ENCODE assay signal across 10 cellular contexts in the genomic region with DNA sequence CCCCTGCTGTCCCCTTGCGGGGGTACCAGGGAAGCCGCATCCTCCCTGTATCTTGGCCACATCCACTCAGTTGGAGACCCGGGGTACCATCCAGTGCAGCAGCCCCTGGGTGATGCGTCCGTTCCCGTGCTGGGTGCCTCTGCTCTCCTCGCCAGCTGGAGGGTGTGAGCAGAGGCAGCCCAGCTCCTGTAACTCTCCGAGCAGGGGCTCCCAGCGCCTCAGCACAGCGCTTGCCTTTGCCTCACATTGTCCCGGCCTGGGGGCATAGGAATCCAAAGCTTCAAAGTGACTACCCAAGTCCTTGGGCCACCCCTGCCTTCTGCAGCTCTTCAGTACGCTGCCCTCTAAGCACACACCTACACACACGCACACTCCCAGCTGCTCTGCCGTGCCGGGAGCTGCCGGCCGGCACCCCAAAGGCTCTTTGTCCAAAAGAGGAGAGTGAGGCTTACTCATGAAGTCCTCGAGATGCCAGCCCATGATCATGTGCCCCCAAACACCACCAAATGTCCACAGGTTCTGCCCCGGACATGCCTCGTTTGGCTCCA. TPM values are rescaled to one million over a fixed set of nuclear protein-coding genes. Genes with fewer than 3 reads are reported as not detected.
DNase-seq lines count a peak whose midpoint lies in the region; ATAC-seq, FAIRE-seq and TF ChIP-seq lines count a peak whose summit lies in the region.
"Had no signal": no experiment of that assay in that cellular context is flagged by ENCODE, and none has a peak within 500 bp of the region (broad histone marks: within the 10 kb centered on the region; RNA-seq: fewer than 3 reads in every experiment).

No MANE protein-coding gene starts in this region.

- intact Hi-C loops in HepG2 (cut with micrococcal nuclease; ENCODE audit: unreplicated experiment), result no loop called here
- intact Hi-C loops in activated CD4-positive, alpha-beta memory T cell treated with anti-CD3 and anti-CD28 coated beads for 36 hours (cut with micrococcal nuclease), result no loop called here

- no peak for TF ChIP-seq RAD21 in HepG2 (CRISPR knock-in tag; IDR thresholded peaks at IDR 0.05)

- no peak overlapping the region for H2AFZ ChIP-seq in HepG2 (ENCODE audit: low read length)

- ATAC-seq in HepG2, result peak; percentile 40

- no peaks in the 10 kb centered on the region for H3K79me2 ChIP-seq in HepG2 (ENCODE audit: insufficient read depth, low read length)

- WGBS in HepG2 (ENCODE audit: low lambda C conversion rate), result 50% methylated on average over 5 of the region's 20 CpGs
- 14% methylated on average over 18 of the region's 20 CpGs for whole genome bisulfite sequencing in suprapubic skin

- H3K4me3 ChIP-seq in HUES48 (ENCODE audit: low read depth, low read length) (peak overlapping the region; percentile 62), coronary artery (peak overlapping the region; percentile 81), HepG2 (replicated peaks in 1 of 3; ENCODE audit: insufficient read depth in 1 of 3, low read depth in 2 of 3, low read length in 3 of 3) (peak overlapping the region; percentile 50 to 74 (median 60)), suprapubic skin (peak overlapping the region; percentile 49)

- no peak for FAIRE-seq in HepG2 (lab: Jason Lieb, UNC)
- FAIRE-seq: frontal cortex had no signal

- CTCF ChIA-PET in HepG2 (lab: Yijun Ruan, JAX; ENCODE audit: low intra/inter-chr PET ratio, low total read pairs), result no interaction called here
- CTCF ChIA-PET in activated CD4-positive, alpha-beta memory T cell treated with anti-CD3 and anti-CD28 coated beads for 36 hours (lab: Charles Lee), result no interaction called here
- CTCF ChIA-PET in activated CD4-positive, alpha-beta memory T cell treated with anti-CD3 and anti-CD28 coated beads, Interleukin-2, amount 10 ng/mL, durations not matched to agents 7 days and 5 days (lab: Charles Lee), result no interaction called here

- TF ChIP-seq POLR2A in HepG2 (IDR thresholded peaks at IDR 0.05; ENCODE audit: insufficient read depth in 1 of 2, low read depth in 2 of 2, low read length in 2 of 2) (no peak), suprapubic skin (IDR thresholded peaks at IDR 0.05) (no peak)

- H3K36me3 ChIP-seq in HUES48 (ENCODE audit: control insufficient read depth, insufficient read depth, low read length), result 0 out of 2 replicates have a peak, but pooled peaks cover 2% of the 10 kb centered on the region
- no peaks in the 10 kb centered on the region for H3K36me3 ChIP-seq in HepG2 (replicated peaks in 1 of 2; ENCODE audit: control insufficient read depth in 1 of 2, insufficient read depth in 2 of 2, low read length in 2 of 2)
- no peaks in the 10 kb centered on the region for H3K36me3 ChIP-seq in suprapubic skin

- H3K27me3 ChIP-seq in HUES48 (ENCODE audit: control insufficient read depth, insufficient read depth, low read length) (no peaks in the 10 kb centered on the region), HepG2 (ENCODE audit: control insufficient read depth in 1 of 2, insufficient read depth in 2 of 2, low read length in 2 of 2) (no peaks in the 10 kb centered on the region; a peak in 1 of 5 replicates), suprapubic skin (no peaks in the 10 kb centered on the region)

- H3K4me3 Mint-ChIP-seq in activated CD4-positive, alpha-beta memory T cell treated with anti-CD3 and anti-CD28 coated beads for 36 hours, result no peak overlapping the region
- H3K4me3 Mint-ChIP-seq in activated CD4-positive, alpha-beta memory T cell treated with anti-CD3 and anti-CD28 coated beads, Interleukin-2, amount 10 ng/mL, durations not matched to agents 7 days and 5 days, result no peak overlapping the region
- H3K4me3 Mint-ChIP-seq: activated B cell treated with CpG ODN at 0.5 μM for 24 hours had no signal

- H3K9ac ChIP-seq in HUES48 (ENCODE audit: low read depth, low read length) (peak overlapping the region; percentile 52), HepG2 (ENCODE audit: insufficient read depth, low read depth, low read length) (peak overlapping the region; percentile 71)

- H3K9me3 ChIP-seq in HUES48 (ENCODE audit: control insufficient read depth, insufficient read depth, low read length) (no peaks in the 10 kb centered on the region), HepG2 (ENCODE audit: low read length) (no peaks in the 10 kb centered on the region), suprapubic skin (no peaks in the 10 kb centered on the region)

- POLR2A ChIA-PET in HepG2 (lab: Yijun Ruan, JAX), result no interaction called here
- POLR2A ChIA-PET in activated CD4-positive, alpha-beta memory T cell treated with anti-CD3 and anti-CD28 coated beads for 36 hours (lab: Charles Lee), result no interaction called here
- POLR2A ChIA-PET in activated CD4-positive, alpha-beta memory T cell treated with anti-CD3 and anti-CD28 coated beads, Interleukin-2, amount 10 ng/mL, durations not matched to agents 7 days and 5 days (lab: Charles Lee), result no interaction called here

- no TSS peak for BruUV-seq in HepG2 (replicated peaks; lab: Mats Ljungman, UMichigan)

- no peaks in the 10 kb centered on the region for H3K36me3 Mint-ChIP-seq in activated CD4-positive, alpha-beta memory T cell treated with anti-CD3 and anti-CD28 coated beads for 36 hours
- H3K36me3 Mint-ChIP-seq in activated CD4-positive, alpha-beta memory T cell treated with anti-CD3 and anti-CD28 coated beads, Interleukin-2, amount 10 ng/mL, durations not matched to agents 7 days and 5 days (ENCODE audit: low read depth), result no peaks in the 10 kb centered on the region

- H3K27ac Mint-ChIP-seq in activated CD4-positive, alpha-beta memory T cell treated with anti-CD3 and anti-CD28 coated beads for 36 hours, result no peak overlapping the region
- H3K27ac Mint-ChIP-seq in activated CD4-positive, alpha-beta memory T cell treated with anti-CD3 and anti-CD28 coated beads, Interleukin-2, amount 10 ng/mL, durations not matched to agents 7 days and 5 days, result no peak overlapping the region
- H3K27ac Mint-ChIP-seq: activated B cell treated with CpG ODN at 0.5 μM for 24 hours had no signal

- H3K9me3 Mint-ChIP-seq in activated CD4-positive, alpha-beta memory T cell treated with anti-CD3 and anti-CD28 coated beads for 36 hours, result no peaks in the 10 kb centered on the region
- H3K9me3 Mint-ChIP-seq in activated CD4-positive, alpha-beta memory T cell treated with anti-CD3 and anti-CD28 coated beads, Interleukin-2, amount 10 ng/mL, durations not matched to agents 7 days and 5 days, result no peaks in the 10 kb centered on the region
- H3K9me3 Mint-ChIP-seq: activated B cell treated with CpG ODN at 0.5 μM for 24 hours had no signal

- H3K4me1 ChIP-seq in HUES48 (ENCODE audit: control insufficient read depth, insufficient read depth, low read length) (peaks cover 31% of the 10 kb centered on the region), HepG2 (ENCODE audit: insufficient read depth, low read length) (peaks cover 28% of the 10 kb centered on the region), suprapubic skin (peaks cover 64% of the 10 kb centered on the region)

- peaks cover 15% of the 10 kb centered on the region for H3K27me3 Mint-ChIP-seq in activated CD4-positive, alpha-beta memory T cell treated with anti-CD3 and anti-CD28 coated beads for 36 hours
- peaks cover 51% of the 10 kb centered on the region for H3K27me3 Mint-ChIP-seq in activated CD4-positive, alpha-beta memory T cell treated with anti-CD3 and anti-CD28 coated beads, Interleukin-2, amount 10 ng/mL, durations not matched to agents 7 days and 5 days

- no peaks in the 10 kb centered on the region for H3K4me1 Mint-ChIP-seq in activated CD4-positive, alpha-beta memory T cell treated with anti-CD3 and anti-CD28 coated beads for 36 hours (ENCODE audit: low read depth)
- H3K4me1 Mint-ChIP-seq in activated CD4-positive, alpha-beta memory T cell treated with anti-CD3 and anti-CD28 coated beads, Interleukin-2, amount 10 ng/mL, durations not matched to agents 7 days and 5 days, result peaks cover 6% of the 10 kb centered on the region

- peak overlapping the region; percentile 78 for H3K4me2 ChIP-seq in HepG2 (ENCODE audit: low read depth, low read length)

- no peaks in the 10 kb centered on the region for H4K20me1 ChIP-seq in HepG2 (ENCODE audit: insufficient read depth, low read length)

- in situ Hi-C loops in HepG2 (cut with HindIII; ENCODE audit: extremely low pct_ligation_motif_present, low pct_unique_long_range_greater_than_20kb), result no loop called here

- peak overlapping the region; percentile 62 for H3K27ac ChIP-seq in HUES48 (ENCODE audit: low read depth, low read length)
- peak overlapping the region; percentile 92 to 96 for H3K27ac ChIP-seq in coronary artery
- peak overlapping the region; percentile 23 for H3K27ac ChIP-seq in HepG2 (ENCODE audit: extremely low read length, insufficient read depth, low read length)
- H3K27ac ChIP-seq in suprapubic skin, result peak overlapping the region; percentile 76

- TF ChIP-seq EP300 in HepG2 (IDR thresholded peaks at IDR 0.05; ENCODE audit: low read depth in 2 of 2, low read length in 2 of 2), result no peak
- no peak for TF ChIP-seq EP300 in HepG2 (CRISPR knock-in tag; IDR thresholded peaks at IDR 0.05; ENCODE audit: borderline replicate concordance)
- TF ChIP-seq EP300 in suprapubic skin (IDR thresholded peaks at IDR 0.05), result no peak

- DNase-seq in coronary artery (ENCODE audit: low spot score) (peak; percentile 75), HepG2 (ENCODE audit: low spot score) (no peak), suprapubic skin (ENCODE audit: low spot score in 2 of 2) (peak in 1 of 2 donors; percentile 55), OCI-M2 (lab: John Stamatoyannopoulos, UW; ENCODE audit: unreplicated experiment) (no peak), 8988T (no peak)
- DNase-seq in activated CD4-positive, alpha-beta memory T cell treated with anti-CD3 and anti-CD28 coated beads for 36 hours, result no peak
- no peak for DNase-seq in activated CD4-positive, alpha-beta memory T cell treated with anti-CD3 and anti-CD28 coated beads, Interleukin-2, amount 10 ng/mL, durations not matched to agents 7 days and 5 days
- DNase-seq: activated B cell treated with CpG ODN at 0.5 μM for 24 hours had no signal

- TF ChIP-seq CTCF in coronary artery (IDR thresholded peaks at IDR 0.05) (no peak), HepG2 (CRISPR knock-in tag; IDR thresholded peaks at IDR 0.05) (no peak), suprapubic skin (IDR thresholded peaks at IDR 0.05) (no peak)

RNA-seq across cellular contexts. Expression of a gene that starts 0.7 kb away (rescaled TPM):
- total RNA-seq in HepG2 (2016; rRNA removed; fragmentation: Illumina TruSeq; extraction: Trizol), result 0.35 and 0.91 TPM in 2 replicates
- total RNA-seq in HepG2 (2016; cell fraction: cytosol; rRNA removed; fragmentation: Illumina TruSeq; extraction: Trizol; ENCODE audit: low read depth), result 0.09 TPM in 1 of 2 replicates, not detected in the other
- 0.49 and 1.4 TPM in 2 replicates for total RNA-seq in HepG2 (2016; cell fraction: insoluble cytoplasmic fraction; rRNA removed; fragmentation: Illumina TruSeq; extraction: Trizol)
- 0.55 and 0.59 TPM in 2 replicates for total RNA-seq in HepG2 (2016; cell fraction: membrane; rRNA removed; fragmentation: Illumina TruSeq; extraction: Trizol)
- 1.2 and 2.2 TPM in 2 replicates for total RNA-seq in HepG2 (2016; cell fraction: nucleus; rRNA removed; fragmentation: Illumina TruSeq; extraction: Trizol)
- 21.0 and 40.2 TPM in 2 replicates for polyA plus RNA-seq in HepG2 (2011; rRNA removed)
- 14.1 and 24.9 TPM in 2 replicates for polyA plus RNA-seq in HepG2 (2011; cell fraction: cytosol; rRNA removed)
- polyA plus RNA-seq in HepG2 (2011; cell fraction: nucleus; rRNA removed), result 16.8 and 26.7 TPM in 2 replicates
- 27.5 and 38.6 TPM in 2 replicates for polyA plus RNA-seq in HepG2 (2012)
- polyA plus RNA-seq in HepG2 (2016; cell fraction: cytosol; fragmentation: Illumina TruSeq; extraction: Trizol; ENCODE audit: low read depth), result 0.19 and 0.24 TPM in 2 replicates
- polyA plus RNA-seq in HepG2 (2016; cell fraction: insoluble cytoplasmic fraction; fragmentation: Illumina TruSeq; extraction: Trizol; ENCODE audit: low read depth), result 0.60 and 0.63 TPM in 2 replicates
- 0.50 and 0.89 TPM in 2 replicates for polyA plus RNA-seq in HepG2 (2016; cell fraction: membrane; fragmentation: Illumina TruSeq; extraction: Trizol; ENCODE audit: low read depth)
- 1.8 and 2.3 TPM in 2 replicates for polyA plus RNA-seq in HepG2 (2016; cell fraction: nucleus; fragmentation: Illumina TruSeq; extraction: Trizol; ENCODE audit: insufficient read depth, low read depth)
- polyA minus RNA-seq in HepG2 (2011; rRNA and poly(A)+ RNA removed; ENCODE audit: low replicate concordance), result 0.09 and 16.6 TPM in 2 replicates
- polyA minus RNA-seq in HepG2 (2011; cell fraction: cytosol; rRNA and poly(A)+ RNA removed), result 7.1 and 18.4 TPM in 2 replicates
- 7.3 and 9.9 TPM in 2 replicates for polyA minus RNA-seq in HepG2 (2011; cell fraction: nucleus; rRNA and poly(A)+ RNA removed)
- 10 to 100 TPM; 17.3 to 21.3 (median 19.8) TPM for total RNA-seq in suprapubic skin
- total RNA-seq in activated CD4-positive, alpha-beta memory T cell treated with anti-CD3 and anti-CD28 coated beads for 36 hours, result not detected
- under 1 TPM in 1 of 2 experiments, not detected in 1; 0.08 TPM for total RNA-seq in activated CD4-positive, alpha-beta memory T cell treated with anti-CD3 and anti-CD28 coated beads, Interleukin-2, amount 10 ng/mL, durations not matched to agents 7 days and 5 days
- total RNA-seq: activated B cell treated with CpG ODN at 0.5 μM for 24 hours had no signal

Comparison
In these comparisons a context has a peak if more than half of its experiments do, and no peak if none do; other contexts are left out.
1. H3K27ac ChIP-seq: peak in every context shown above with its lines; median percentile 94 in coronary artery; 76 in suprapubic skin; 62 in HUES48; 23 in HepG2.
2. RNA of a gene that starts 0.7 kb away (total RNA-seq): 17.3 to 21.3 TPM in suprapubic skin; 0.09 to 2.2 TPM in HepG2, 0.08 TPM in activated CD4-positive, alpha-beta memory T cell treated with anti-CD3 and anti-CD28 coated beads, Interleukin-2, amount 10 ng/mL, durations not matched to agents 7 days and 5 days and not detected in activated CD4-positive, alpha-beta memory T cell treated with anti-CD3 and anti-CD28 coated beads for 36 hours; every median in the first group is over 4 times any median in the second.
3. Peak in every context shown above with its lines, with median percentiles within 50 percentile points of each other: H3K4me3 ChIP-seq.